8 cellular contexts compared by ENCODE assay signal in the genomic region with DNA sequence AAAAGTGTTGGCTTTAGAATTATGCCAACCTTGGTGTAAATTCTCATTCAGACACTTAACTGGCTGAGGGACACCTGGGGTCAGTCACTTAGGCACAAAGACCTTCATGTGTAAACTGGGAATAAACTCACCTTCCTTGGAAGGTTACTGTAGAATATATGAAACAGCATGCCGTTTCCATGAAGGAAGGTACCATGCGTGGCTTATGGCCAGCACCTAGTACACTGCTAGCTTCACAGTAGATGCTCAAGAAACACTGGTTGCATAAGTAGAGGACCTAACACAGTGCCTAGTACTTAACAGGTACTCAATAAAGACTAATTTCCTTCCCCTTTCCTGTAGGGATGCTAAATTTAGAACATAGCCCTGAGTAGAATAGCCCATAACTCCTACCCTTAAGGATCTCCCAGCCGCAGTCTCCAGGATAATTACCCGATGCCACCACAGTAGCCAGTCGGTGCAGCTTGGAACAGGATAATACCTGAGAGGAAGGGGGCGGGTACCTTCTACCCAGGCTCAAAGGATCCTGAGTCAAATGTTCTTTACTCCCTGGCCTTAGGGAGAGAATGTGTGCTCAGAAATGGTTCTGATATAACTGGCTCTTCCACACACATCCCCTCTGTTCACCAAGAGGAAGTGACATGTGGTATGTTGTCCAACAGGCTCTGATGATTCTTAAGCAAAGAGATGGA. TPM values are rescaled to one million over a fixed set of nuclear protein-coding genes. Genes with fewer than 3 reads are reported as not detected.
DNase-seq lines count a peak whose midpoint lies in the region; ATAC-seq and TF ChIP-seq lines count a peak whose summit lies in the region.

No MANE protein-coding gene starts in this region.

- no peak overlapping the region for H3K9ac ChIP-seq in smooth muscle cell (ENCODE audit: low read depth)

- H3K4me3 ChIP-seq in foreskin fibroblast (ENCODE audit: low read depth in 1 of 2, low read length in 2 of 2), result peak overlapping the region; percentile 71 to 86
- H3K4me3 ChIP-seq in smooth muscle cell, result peak overlapping the region; percentile 58

- H3K9me3 ChIP-seq in smooth muscle cell (replicated peaks; ENCODE audit: low read depth), result no peaks in the 10 kb centered on the region

- peak overlapping the region; percentile 69 for H3K27ac ChIP-seq in smooth muscle cell (ENCODE audit: low read depth)

- peaks cover 4% of the 10 kb centered on the region for H3F3A ChIP-seq in smooth muscle cell (ENCODE audit: low read depth)

- peak overlapping the region; percentile 97 for H3K4me3 Mint-ChIP-seq in T-helper 1 cell treated with Interleukin-12 subunit alpha and Interleukin-12 subunit beta and Interleukin-4 antibody, amounts not matched to agents 30 μg/mL and 1 μg/mL, for 36 hours

- H2AFZ ChIP-seq in smooth muscle cell (ENCODE audit: low read depth), result no peak overlapping the region

- peak overlapping the region; percentile 33 for H3K27ac Mint-ChIP-seq in T-helper 1 cell treated with Interleukin-12 subunit alpha and Interleukin-12 subunit beta and Interleukin-4 antibody, amounts not matched to agents 30 μg/mL and 1 μg/mL, for 36 hours

- TF ChIP-seq CTCF in foreskin fibroblast (IDR thresholded peaks at IDR 0.05; ENCODE audit: low read depth, low read length), result no peak
- TF ChIP-seq CTCF in smooth muscle cell (IDR thresholded peaks at IDR 0.05; ENCODE audit: borderline replicate concordance, insufficient read depth, poor library complexity, severe bottlenecking), result no peak

- no peaks in the 10 kb centered on the region for H3K9me3 Mint-ChIP-seq in T-helper 1 cell treated with Interleukin-12 subunit alpha and Interleukin-12 subunit beta and Interleukin-4 antibody, amounts not matched to agents 30 μg/mL and 1 μg/mL, for 36 hours

- no peaks in the 10 kb centered on the region for H4K20me1 ChIP-seq in smooth muscle cell (ENCODE audit: low read depth)

- peaks cover 34% of the 10 kb centered on the region for H3K4me1 ChIP-seq in smooth muscle cell (ENCODE audit: low read depth)

- 81% methylated on average over 6 of the region's 6 CpGs for WGBS in smooth muscle cell (ENCODE audit: low lambda C conversion rate)

- H3K27me3 Mint-ChIP-seq in T-helper 1 cell treated with Interleukin-12 subunit alpha and Interleukin-12 subunit beta and Interleukin-4 antibody, amounts not matched to agents 30 μg/mL and 1 μg/mL, for 36 hours (ENCODE audit: low read depth), result no peaks in the 10 kb centered on the region

- peak overlapping the region; percentile 82 for H3K4me2 ChIP-seq in smooth muscle cell

- peaks cover 74% of the 10 kb centered on the region for H3K79me2 ChIP-seq in smooth muscle cell (ENCODE audit: low read depth)

- no peaks in the 10 kb centered on the region for H3K36me3 ChIP-seq in smooth muscle cell (ENCODE audit: low read depth)

- ATAC-seq in GM19351 (IDR thresholded peaks at IDR 0.05; ENCODE audit: unreplicated experiment) (no peak), HG03457 (IDR thresholded peaks at IDR 0.05; ENCODE audit: unreplicated experiment) (no peak)

- no peaks in the 10 kb centered on the region for H3K27me3 ChIP-seq in smooth muscle cell (ENCODE audit: low read depth)

- H3K4me1 Mint-ChIP-seq in T-helper 1 cell treated with Interleukin-12 subunit alpha and Interleukin-12 subunit beta and Interleukin-4 antibody, amounts not matched to agents 30 μg/mL and 1 μg/mL, for 36 hours (ENCODE audit: low read depth), result peaks cover 53% of the 10 kb centered on the region

- DNase-seq in DMS53 (lab: John Stamatoyannopoulos, UW) (peak; percentile 55), DMS53 treated with DMSO at 0.1 percent for 48 hours (lab: John Stamatoyannopoulos, UW; ENCODE audit: unreplicated experiment) (no peak), foreskin fibroblast (peak in 1 of 2 donors; percentile 18), smooth muscle cell (lab: John Stamatoyannopoulos, UW; ENCODE audit: unreplicated experiment) (no peak), DMS114 treated with DMSO at 0.1 percent for 48 hours (lab: John Stamatoyannopoulos, UW; ENCODE audit: unreplicated experiment) (no peak)

- H3K36me3 Mint-ChIP-seq in T-helper 1 cell treated with Interleukin-12 subunit alpha and Interleukin-12 subunit beta and Interleukin-4 antibody, amounts not matched to agents 30 μg/mL and 1 μg/mL, for 36 hours (ENCODE audit: low read depth), result peaks cover 75% of the 10 kb centered on the region

RNA-seq across cellular contexts. Expression of a gene that starts 3.6 kb away (rescaled TPM):
- 35.5 and 47.0 TPM in 2 replicates for total RNA-seq in smooth muscle cell
- polyA plus RNA-seq in smooth muscle cell, result 24.8 and 41.1 TPM in 2 replicates

RNA-seq across cellular contexts. Expression of a gene that starts 20.0 kb away (rescaled TPM):
- total RNA-seq in smooth muscle cell, result 24.5 and 28.3 TPM in 2 replicates
- polyA plus RNA-seq in smooth muscle cell, result 18.7 and 21.7 TPM in 2 replicates
